ENCODE assay signal across 1 cellular context in the genomic region with DNA sequence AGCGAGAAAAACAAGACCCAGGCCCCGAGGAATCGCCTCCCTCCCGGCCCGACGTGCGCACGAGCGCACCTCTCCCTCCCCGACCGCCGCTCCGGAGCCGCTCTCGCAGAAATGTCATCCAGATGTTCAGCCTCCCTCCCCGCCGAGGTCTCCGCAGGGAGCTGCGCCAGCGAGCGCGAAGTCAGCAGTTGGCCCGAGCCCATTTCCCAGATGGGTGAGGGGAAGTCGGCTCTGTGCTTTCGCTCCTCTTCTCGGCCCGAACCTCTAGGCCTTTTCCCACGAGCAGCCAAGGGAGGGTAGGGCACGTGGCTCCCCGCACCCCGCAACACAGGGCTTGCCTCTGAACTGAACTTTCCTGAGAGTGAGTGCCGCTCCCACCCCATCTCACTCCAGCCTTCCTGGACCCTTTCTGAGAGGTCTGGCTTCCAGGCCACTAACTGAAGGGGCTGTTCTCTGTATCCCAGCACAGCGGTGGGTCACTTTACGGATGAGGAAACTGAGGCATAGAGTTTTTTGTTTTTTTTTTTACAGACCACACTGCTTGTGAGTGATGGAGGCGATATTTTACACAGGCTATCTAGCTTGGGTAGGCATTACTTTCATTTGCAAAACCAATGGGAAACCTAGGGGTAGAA.
TF ChIP-seq lines count a peak whose summit lies in the region.

No MANE protein-coding gene starts in this region.

TF ChIP-seq in K562, 482 proteins besides CTCF, POLR2A, EP300 and RAD21 (continued from another document):
- TF ChIP-seq RBFOX2 (IDR thresholded peaks at IDR 0.05; ENCODE audit: low read depth, low read length) (0 out of 2 replicates have a peak, but pooled peaks have one; percentile 22), ZNF12 (CRISPR knock-in tag; IDR thresholded peaks at IDR 0.05) (peak; percentile 54; the same call in 1 of the 2 replicates), NCOR1 (IDR thresholded peaks at IDR 0.05) (no peak), MECOM (CRISPR knock-in tag; IDR thresholded peaks at IDR 0.05) (no peak), SP1 (CRISPR knock-in tag; IDR thresholded peaks at IDR 0.05) (no peak), LARP7 (IDR thresholded peaks at IDR 0.05) (no peak), TCF7L2 (IDR thresholded peaks at IDR 0.05; ENCODE audit: low read depth, low read length) (no peak), ZKSCAN8 (CRISPR knock-in tag; IDR thresholded peaks at IDR 0.05) (no peak), ZNF3 (CRISPR knock-in tag; IDR thresholded peaks at IDR 0.05) (no peak), NRF1 (conservative IDR thresholded peaks at IDR 0.05 in 1 of 2, IDR thresholded peaks at IDR 0.05 in 1 of 2) (peak; percentile 26 to 46; a peak in 3 of 4 replicates), ZFP30 (CRISPR knock-in tag; IDR thresholded peaks at IDR 0.05; ENCODE audit: borderline replicate concordance) (no peak), SRSF9 (IDR thresholded peaks at IDR 0.05; ENCODE audit: borderline replicate concordance, low read depth, low read length) (no peak), POLR3A (IDR thresholded peaks at IDR 0.05; ENCODE audit: borderline replicate concordance, extremely low read depth, insufficient read depth, insufficient read length) (no peak), ZNF347 (CRISPR knock-in tag; IDR thresholded peaks at IDR 0.05; ENCODE audit: low read depth) (no peak), ZNF780A (CRISPR knock-in tag; IDR thresholded peaks at IDR 0.05) (no peak)
- TF ChIP-seq, protein P1, sequence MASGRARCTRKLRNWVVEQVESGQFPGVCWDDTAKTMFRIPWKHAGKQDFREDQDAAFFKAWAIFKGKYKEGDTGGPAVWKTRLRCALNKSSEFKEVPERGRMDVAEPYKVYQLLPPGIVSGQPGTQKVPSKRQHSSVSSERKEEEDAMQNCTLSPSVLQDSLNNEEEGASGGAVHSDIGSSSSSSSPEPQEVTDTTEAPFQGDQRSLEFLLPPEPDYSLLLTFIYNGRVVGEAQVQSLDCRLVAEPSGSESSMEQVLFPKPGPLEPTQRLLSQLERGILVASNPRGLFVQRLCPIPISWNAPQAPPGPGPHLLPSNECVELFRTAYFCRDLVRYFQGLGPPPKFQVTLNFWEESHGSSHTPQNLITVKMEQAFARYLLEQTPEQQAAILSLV (tag; IDR thresholded peaks at IDR 0.05), result no peak
- TF ChIP-seq, protein P2, sequence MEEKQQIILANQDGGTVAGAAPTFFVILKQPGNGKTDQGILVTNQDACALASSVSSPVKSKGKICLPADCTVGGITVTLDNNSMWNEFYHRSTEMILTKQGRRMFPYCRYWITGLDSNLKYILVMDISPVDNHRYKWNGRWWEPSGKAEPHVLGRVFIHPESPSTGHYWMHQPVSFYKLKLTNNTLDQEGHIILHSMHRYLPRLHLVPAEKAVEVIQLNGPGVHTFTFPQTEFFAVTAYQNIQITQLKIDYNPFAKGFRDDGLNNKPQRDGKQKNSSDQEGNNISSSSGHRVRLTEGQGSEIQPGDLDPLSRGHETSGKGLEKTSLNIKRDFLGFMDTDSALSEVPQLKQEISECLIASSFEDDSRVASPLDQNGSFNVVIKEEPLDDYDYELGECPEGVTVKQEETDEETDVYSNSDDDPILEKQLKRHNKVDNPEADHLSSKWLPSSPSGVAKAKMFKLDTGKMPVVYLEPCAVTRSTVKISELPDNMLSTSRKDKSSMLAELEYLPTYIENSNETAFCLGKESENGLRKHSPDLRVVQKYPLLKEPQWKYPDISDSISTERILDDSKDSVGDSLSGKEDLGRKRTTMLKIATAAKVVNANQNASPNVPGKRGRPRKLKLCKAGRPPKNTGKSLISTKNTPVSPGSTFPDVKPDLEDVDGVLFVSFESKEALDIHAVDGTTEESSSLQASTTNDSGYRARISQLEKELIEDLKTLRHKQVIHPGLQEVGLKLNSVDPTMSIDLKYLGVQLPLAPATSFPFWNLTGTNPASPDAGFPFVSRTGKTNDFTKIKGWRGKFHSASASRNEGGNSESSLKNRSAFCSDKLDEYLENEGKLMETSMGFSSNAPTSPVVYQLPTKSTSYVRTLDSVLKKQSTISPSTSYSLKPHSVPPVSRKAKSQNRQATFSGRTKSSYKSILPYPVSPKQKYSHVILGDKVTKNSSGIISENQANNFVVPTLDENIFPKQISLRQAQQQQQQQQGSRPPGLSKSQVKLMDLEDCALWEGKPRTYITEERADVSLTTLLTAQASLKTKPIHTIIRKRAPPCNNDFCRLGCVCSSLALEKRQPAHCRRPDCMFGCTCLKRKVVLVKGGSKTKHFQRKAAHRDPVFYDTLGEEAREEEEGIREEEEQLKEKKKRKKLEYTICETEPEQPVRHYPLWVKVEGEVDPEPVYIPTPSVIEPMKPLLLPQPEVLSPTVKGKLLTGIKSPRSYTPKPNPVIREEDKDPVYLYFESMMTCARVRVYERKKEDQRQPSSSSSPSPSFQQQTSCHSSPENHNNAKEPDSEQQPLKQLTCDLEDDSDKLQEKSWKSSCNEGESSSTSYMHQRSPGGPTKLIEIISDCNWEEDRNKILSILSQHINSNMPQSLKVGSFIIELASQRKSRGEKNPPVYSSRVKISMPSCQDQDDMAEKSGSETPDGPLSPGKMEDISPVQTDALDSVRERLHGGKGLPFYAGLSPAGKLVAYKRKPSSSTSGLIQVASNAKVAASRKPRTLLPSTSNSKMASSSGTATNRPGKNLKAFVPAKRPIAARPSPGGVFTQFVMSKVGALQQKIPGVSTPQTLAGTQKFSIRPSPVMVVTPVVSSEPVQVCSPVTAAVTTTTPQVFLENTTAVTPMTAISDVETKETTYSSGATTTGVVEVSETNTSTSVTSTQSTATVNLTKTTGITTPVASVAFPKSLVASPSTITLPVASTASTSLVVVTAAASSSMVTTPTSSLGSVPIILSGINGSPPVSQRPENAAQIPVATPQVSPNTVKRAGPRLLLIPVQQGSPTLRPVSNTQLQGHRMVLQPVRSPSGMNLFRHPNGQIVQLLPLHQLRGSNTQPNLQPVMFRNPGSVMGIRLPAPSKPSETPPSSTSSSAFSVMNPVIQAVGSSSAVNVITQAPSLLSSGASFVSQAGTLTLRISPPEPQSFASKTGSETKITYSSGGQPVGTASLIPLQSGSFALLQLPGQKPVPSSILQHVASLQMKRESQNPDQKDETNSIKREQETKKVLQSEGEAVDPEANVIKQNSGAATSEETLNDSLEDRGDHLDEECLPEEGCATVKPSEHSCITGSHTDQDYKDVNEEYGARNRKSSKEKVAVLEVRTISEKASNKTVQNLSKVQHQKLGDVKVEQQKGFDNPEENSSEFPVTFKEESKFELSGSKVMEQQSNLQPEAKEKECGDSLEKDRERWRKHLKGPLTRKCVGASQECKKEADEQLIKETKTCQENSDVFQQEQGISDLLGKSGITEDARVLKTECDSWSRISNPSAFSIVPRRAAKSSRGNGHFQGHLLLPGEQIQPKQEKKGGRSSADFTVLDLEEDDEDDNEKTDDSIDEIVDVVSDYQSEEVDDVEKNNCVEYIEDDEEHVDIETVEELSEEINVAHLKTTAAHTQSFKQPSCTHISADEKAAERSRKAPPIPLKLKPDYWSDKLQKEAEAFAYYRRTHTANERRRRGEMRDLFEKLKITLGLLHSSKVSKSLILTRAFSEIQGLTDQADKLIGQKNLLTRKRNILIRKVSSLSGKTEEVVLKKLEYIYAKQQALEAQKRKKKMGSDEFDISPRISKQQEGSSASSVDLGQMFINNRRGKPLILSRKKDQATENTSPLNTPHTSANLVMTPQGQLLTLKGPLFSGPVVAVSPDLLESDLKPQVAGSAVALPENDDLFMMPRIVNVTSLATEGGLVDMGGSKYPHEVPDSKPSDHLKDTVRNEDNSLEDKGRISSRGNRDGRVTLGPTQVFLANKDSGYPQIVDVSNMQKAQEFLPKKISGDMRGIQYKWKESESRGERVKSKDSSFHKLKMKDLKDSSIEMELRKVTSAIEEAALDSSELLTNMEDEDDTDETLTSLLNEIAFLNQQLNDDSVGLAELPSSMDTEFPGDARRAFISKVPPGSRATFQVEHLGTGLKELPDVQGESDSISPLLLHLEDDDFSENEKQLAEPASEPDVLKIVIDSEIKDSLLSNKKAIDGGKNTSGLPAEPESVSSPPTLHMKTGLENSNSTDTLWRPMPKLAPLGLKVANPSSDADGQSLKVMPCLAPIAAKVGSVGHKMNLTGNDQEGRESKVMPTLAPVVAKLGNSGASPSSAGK (IDR thresholded peaks at IDR 0.05), result peak; percentile 55
- TF ChIP-seq, protein P3, sequence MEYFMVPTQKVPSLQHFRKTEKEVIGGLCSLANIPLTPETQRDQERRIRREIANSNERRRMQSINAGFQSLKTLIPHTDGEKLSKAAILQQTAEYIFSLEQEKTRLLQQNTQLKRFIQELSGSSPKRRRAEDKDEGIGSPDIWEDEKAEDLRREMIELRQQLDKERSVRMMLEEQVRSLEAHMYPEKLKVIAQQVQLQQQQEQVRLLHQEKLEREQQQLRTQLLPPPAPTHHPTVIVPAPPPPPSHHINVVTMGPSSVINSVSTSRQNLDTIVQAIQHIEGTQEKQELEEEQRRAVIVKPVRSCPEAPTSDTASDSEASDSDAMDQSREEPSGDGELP (CRISPR knock-in tag; IDR thresholded peaks at IDR 0.05; ENCODE audit: borderline replicate concordance), result no peak
